In genomic region chr15:85792872-85793621, GRCh38 we compare ENCODE assay signal across 8 cellular contexts. TPM values are rescaled to one million over a fixed set of nuclear protein-coding genes. Genes with fewer than 3 reads are reported as not detected.
A peak's percentile ranks its signal among the peaks of the same experiment; 100 is the strongest.
DNase-seq lines count a peak whose midpoint lies in the region; ATAC-seq and TF ChIP-seq lines count a peak whose summit lies in the region.

No MANE protein-coding gene starts in this region.

- intact Hi-C loops in sciatic nerve (cut with DNase I) = no loop called here

- H2AFZ ChIP-seq in neural progenitor cell (replicated peaks) = no peak overlapping the region

- H3K27ac Mint-ChIP-seq in neural progenitor cell = peak overlapping the region; percentile 96

- H3K36me3 ChIP-seq in NT2/D1 (ENCODE audit: insufficient read depth, insufficient read length, low read length) = peaks cover 11% of the 10 kb centered on the region
- no peaks in the 10 kb centered on the region for H3K36me3 ChIP-seq in neural progenitor cell

- ATAC-seq in sciatic nerve = no peak

- H3K79me2 ChIP-seq in neural progenitor cell (ENCODE audit: low read depth) = peaks cover 65% of the 10 kb centered on the region

- peaks cover 23% of the 10 kb centered on the region for H3K36me3 Mint-ChIP-seq in neural progenitor cell

- H3K4me1 Mint-ChIP-seq in neural progenitor cell = peaks cover 62% of the 10 kb centered on the region

- peak overlapping the region; percentile 73 for H3K4me2 ChIP-seq in neural progenitor cell

- H3K4me1 ChIP-seq in NT2/D1 (ENCODE audit: insufficient read depth, insufficient read length) (peaks cover 7% of the 10 kb centered on the region), neural progenitor cell (peaks cover 7% of the 10 kb centered on the region)

- H4K20me1 ChIP-seq in neural progenitor cell (ENCODE audit: low read depth) = peaks cover 58% of the 10 kb centered on the region

- DNase-seq in AG08396 (ENCODE audit: low spot score) (peak; percentile 4), NT2/D1 (ENCODE audit: low read depth, low spot score) (no peak), choroid plexus epithelial cell (ENCODE audit: low read depth) (no peak), neural progenitor cell (ENCODE audit: low spot score) (no peak), NOMO-1 treated with dmso at 0.1 percent for 144 hours (lab: John Stamatoyannopoulos, UW; ENCODE audit: unreplicated experiment) (no peak), COLO829 (ENCODE audit: low spot score) (no peak), SHP77 treated with DMSO at 0.1 percent for 48 hours (lab: John Stamatoyannopoulos, UW) (no peak), sciatic nerve (ENCODE audit: low spot score) (no peak)

- no peaks in the 10 kb centered on the region for H3F3A ChIP-seq in neural progenitor cell (ENCODE audit: low read depth)

- peaks cover 3% of the 10 kb centered on the region for H3K9me3 Mint-ChIP-seq in neural progenitor cell

- H3K27me3 Mint-ChIP-seq in neural progenitor cell (ENCODE audit: insufficient read depth, low read depth) = peaks cover 13% of the 10 kb centered on the region

- peak overlapping the region; percentile 98 for H3K4me3 Mint-ChIP-seq in neural progenitor cell

- H3K9me3 ChIP-seq in NT2/D1 (ENCODE audit: insufficient read depth, low read length) (peaks cover 8% of the 10 kb centered on the region), neural progenitor cell (ENCODE audit: low read depth) (no peaks in the 10 kb centered on the region)

- peak overlapping the region; percentile 89 for H3K9ac ChIP-seq in NT2/D1 (ENCODE audit: insufficient read length, low read depth)
- H3K9ac ChIP-seq in neural progenitor cell = no peak overlapping the region

- H3K27ac ChIP-seq in neural progenitor cell = no peak overlapping the region

- peak overlapping the region; percentile 90 for H3K4me3 ChIP-seq in NT2/D1 (ENCODE audit: insufficient read length, low read depth)
- H3K4me3 ChIP-seq in choroid plexus epithelial cell (ENCODE audit: low read depth, low read length) = peak overlapping the region; percentile 73
- H3K4me3 ChIP-seq in neural progenitor cell = peak overlapping the region; percentile 79

- H3K27me3 ChIP-seq in NT2/D1 (ENCODE audit: insufficient read depth, insufficient read length) = peaks cover 6% of the 10 kb centered on the region
- peaks cover 6% of the 10 kb centered on the region for H3K27me3 ChIP-seq in neural progenitor cell

- no peak for TF ChIP-seq CTCF in choroid plexus epithelial cell (conservative IDR thresholded peaks at IDR 0.05; ENCODE audit: low read depth, low read length)
- TF ChIP-seq CTCF in neural progenitor cell (IDR thresholded peaks at IDR 0.05) = no peak

RNA-seq across cellular contexts. Expression of gene KLHL25, which starts 1.7 kb away (rescaled TPM):
- total RNA-seq in neural progenitor cell (ENCODE audit: low replicate concordance) = 12.1 and 25.3 TPM in 2 replicates
- total RNA-seq in sciatic nerve = 6.2 TPM
